ENCODE assay signal across 1 cellular context in genomic region chr6:63571883-63572732, GRCh38.
TF ChIP-seq lines count a peak whose summit lies in the region.

Gene LOC128125822 (plus strand): TSS chr6:63572480.
Gene PTP4A1 (plus strand): TSS chr6:63572480. CDS start chr6:63576881, 4,401 bp downstream.

TF ChIP-seq in K562, 482 proteins besides CTCF, POLR2A, EP300 and RAD21 (continued from another document and continues in another):
- TF ChIP-seq NONO (IDR thresholded peaks at IDR 0.05; ENCODE audit: low read depth in 2 of 2, low read length in 1 of 2) (peak; percentile 17 to 47; a peak in 2 of 4 replicates), TBP (optimal IDR thresholded peaks at IDR 0.05; ENCODE audit: low read depth, low read length) (peak; percentile 98), L3MBTL2 (IDR thresholded peaks at IDR 0.05) (peak; percentile 90), FOXA1 (IDR thresholded peaks at IDR 0.05; ENCODE audit: borderline replicate concordance) (no peak), ZNF77 (CRISPR knock-in tag; IDR thresholded peaks at IDR 0.05) (no peak), ZNF431 (CRISPR knock-in tag; IDR thresholded peaks at IDR 0.05) (peak; percentile 42; the same call in 1 of the 2 replicates), BRD4 (IDR thresholded peaks at IDR 0.05) (peak; percentile 18; the same call in 1 of the 2 replicates), POLR2H (tag; IDR thresholded peaks at IDR 0.05; ENCODE audit: low read depth) (peak; percentile 87), SP2 (IDR thresholded peaks at IDR 0.05; ENCODE audit: extremely low read depth, low read depth, low read length, poor library complexity, severe bottlenecking) (peak; percentile 37), E2F1 (CRISPR knock-in tag; IDR thresholded peaks at IDR 0.05) (0 out of 2 replicates have a peak, but pooled peaks have one; percentile 34), SRSF9 (IDR thresholded peaks at IDR 0.05; ENCODE audit: borderline replicate concordance, low read depth, low read length) (no peak), NRF1 (conservative IDR thresholded peaks at IDR 0.05 in 1 of 2, IDR thresholded peaks at IDR 0.05 in 1 of 2) (peak; percentile 69 to 75), TARDBP (IDR thresholded peaks at IDR 0.05) (no peak), KAT7 (CRISPR knock-in tag; IDR thresholded peaks at IDR 0.05; ENCODE audit: borderline replicate concordance) (no peak; the same call in 1 of the 2 replicates), HOXB6 (CRISPR knock-in tag; IDR thresholded peaks at IDR 0.05; ENCODE audit: borderline replicate concordance) (no peak), VEZF1 (CRISPR knock-in tag; IDR thresholded peaks at IDR 0.05) (peak; percentile 93), FOXK2 (conservative IDR thresholded peaks at IDR 0.05 in 1 of 2, IDR thresholded peaks at IDR 0.05 in 1 of 2; ENCODE audit: low read depth in 2 of 2) (no peak), TCFL5 (CRISPR knock-in tag; conservative IDR thresholded peaks at IDR 0.05) (no peak), ZNF174 (CRISPR knock-in tag; IDR thresholded peaks at IDR 0.05) (no peak), KDM1A (IDR thresholded peaks at IDR 0.05) (peak in 1 of 2 experiments; percentile 74; a peak in 2 of 4 replicates), MAZ (CRISPR knock-in tag; conservative IDR thresholded peaks at IDR 0.05 in 1 of 2, IDR thresholded peaks at IDR 0.05 in 1 of 2) (peak; percentile 68 to 72), JUND (IDR thresholded peaks at IDR 0.05; ENCODE audit: borderline replicate concordance, low read depth, low read length) (peak; percentile 42; the same call in 1 of the 2 replicates), JUND (tag; IDR thresholded peaks at IDR 0.05; ENCODE audit: borderline replicate concordance, low read depth, low read length) (no peak; the same call in 2 of the 3 replicates), ARID1B (IDR thresholded peaks at IDR 0.05) (peak; percentile 47; the same call in 1 of the 2 replicates), CEBPZ (IDR thresholded peaks at IDR 0.05; ENCODE audit: borderline replicate concordance, low read depth, low read length) (no peak), KDM4B (IDR thresholded peaks at IDR 0.05; ENCODE audit: borderline replicate concordance in 2 of 2, low read depth in 1 of 2) (0 out of 4 replicates have a peak, but pooled peaks of 1 of the 2 experiments have one; percentile 58), CREBBP (IDR thresholded peaks at IDR 0.05; ENCODE audit: low read depth, low read length) (no peak), PCBP1 (IDR thresholded peaks at IDR 0.05; ENCODE audit: low read depth, low read length, poor library complexity, severe bottlenecking) (peak; percentile 24), POLR3G (IDR thresholded peaks at IDR 0.05; ENCODE audit: extremely low read depth, insufficient read length, insufficient replicate concordance) (no peak), CTBP1 (IDR thresholded peaks at IDR 0.05; ENCODE audit: borderline replicate concordance) (peak; percentile 74), GATAD2B (IDR thresholded peaks at IDR 0.05; ENCODE audit: borderline replicate concordance) (no peak), MAFK (IDR thresholded peaks at IDR 0.05; ENCODE audit: low read length) (no peak), PHF8 (IDR thresholded peaks at IDR 0.05; ENCODE audit: borderline replicate concordance, low read length) (peak; percentile 77; the same call in 1 of the 2 replicates), MXI1 (IDR thresholded peaks at IDR 0.05; ENCODE audit: low read depth, low read length) (no peak), STAT5A (IDR thresholded peaks at IDR 0.05; ENCODE audit: borderline replicate concordance, low read length) (no peak), ZBTB7A (IDR thresholded peaks at IDR 0.05; ENCODE audit: borderline replicate concordance, control insufficient read depth, low read depth, low read length) (peak; percentile 58; the same call in 1 of the 2 replicates), PHF20 (IDR thresholded peaks at IDR 0.05; ENCODE audit: partially characterized antibody) (no peak), HMGN3 (IDR thresholded peaks at IDR 0.05; ENCODE audit: borderline replicate concordance, extremely low read depth, insufficient read length, low read depth, low read length) (peak; percentile 89), RNF219 (CRISPR knock-in tag; IDR thresholded peaks at IDR 0.05) (no peak), GABPB1 (CRISPR knock-in tag; IDR thresholded peaks at IDR 0.05) (peak; percentile 18; the same call in 1 of the 2 replicates), ZNF146 (CRISPR knock-in tag; IDR thresholded peaks at IDR 0.05; ENCODE audit: unreplicated experiment) (no peak), STAG1 (CRISPR knock-in tag; IDR thresholded peaks at IDR 0.05; ENCODE audit: borderline replicate concordance) (0 out of 2 replicates have a peak, but pooled peaks have one; percentile 20), RBM17 (IDR thresholded peaks at IDR 0.05; ENCODE audit: borderline replicate concordance, low read depth, low read length) (no peak)
- TF ChIP-seq, protein P1, sequence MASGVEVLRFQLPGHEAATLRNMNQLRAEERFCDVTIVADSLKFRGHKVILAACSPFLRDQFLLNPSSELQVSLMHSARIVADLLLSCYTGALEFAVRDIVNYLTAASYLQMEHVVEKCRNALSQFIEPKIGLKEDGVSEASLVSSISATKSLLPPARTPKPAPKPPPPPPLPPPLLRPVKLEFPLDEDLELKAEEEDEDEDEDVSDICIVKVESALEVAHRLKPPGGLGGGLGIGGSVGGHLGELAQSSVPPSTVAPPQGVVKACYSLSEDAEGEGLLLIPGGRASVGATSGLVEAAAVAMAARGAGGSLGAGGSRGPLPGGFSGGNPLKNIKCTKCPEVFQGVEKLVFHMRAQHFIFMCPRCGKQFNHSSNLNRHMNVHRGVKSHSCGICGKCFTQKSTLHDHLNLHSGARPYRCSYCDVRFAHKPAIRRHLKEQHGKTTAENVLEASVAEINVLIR (CRISPR knock-in tag; IDR thresholded peaks at IDR 0.05) = peak; percentile 85
- TF ChIP-seq, protein P2, sequence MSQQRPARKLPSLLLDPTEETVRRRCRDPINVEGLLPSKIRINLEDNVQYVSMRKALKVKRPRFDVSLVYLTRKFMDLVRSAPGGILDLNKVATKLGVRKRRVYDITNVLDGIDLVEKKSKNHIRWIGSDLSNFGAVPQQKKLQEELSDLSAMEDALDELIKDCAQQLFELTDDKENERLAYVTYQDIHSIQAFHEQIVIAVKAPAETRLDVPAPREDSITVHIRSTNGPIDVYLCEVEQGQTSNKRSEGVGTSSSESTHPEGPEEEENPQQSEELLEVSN (IDR thresholded peaks at IDR 0.05; ENCODE audit: borderline replicate concordance in 1 of 2, extremely low read depth in 1 of 2, insufficient read depth in 1 of 2, insufficient read length in 1 of 2, low read depth in 1 of 2, low read length in 1 of 2, poor library complexity in 1 of 2, severe bottlenecking in 1 of 2) = peak; percentile 67 to 70
- TF ChIP-seq, protein P3, sequence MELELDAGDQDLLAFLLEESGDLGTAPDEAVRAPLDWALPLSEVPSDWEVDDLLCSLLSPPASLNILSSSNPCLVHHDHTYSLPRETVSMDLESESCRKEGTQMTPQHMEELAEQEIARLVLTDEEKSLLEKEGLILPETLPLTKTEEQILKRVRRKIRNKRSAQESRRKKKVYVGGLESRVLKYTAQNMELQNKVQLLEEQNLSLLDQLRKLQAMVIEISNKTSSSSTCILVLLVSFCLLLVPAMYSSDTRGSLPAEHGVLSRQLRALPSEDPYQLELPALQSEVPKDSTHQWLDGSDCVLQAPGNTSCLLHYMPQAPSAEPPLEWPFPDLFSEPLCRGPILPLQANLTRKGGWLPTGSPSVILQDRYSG (tag; conservative IDR thresholded peaks at IDR 0.05; ENCODE audit: low read depth) = peak; percentile 65; the same call in 1 of the 2 replicates
- TF ChIP-seq, protein P4, sequence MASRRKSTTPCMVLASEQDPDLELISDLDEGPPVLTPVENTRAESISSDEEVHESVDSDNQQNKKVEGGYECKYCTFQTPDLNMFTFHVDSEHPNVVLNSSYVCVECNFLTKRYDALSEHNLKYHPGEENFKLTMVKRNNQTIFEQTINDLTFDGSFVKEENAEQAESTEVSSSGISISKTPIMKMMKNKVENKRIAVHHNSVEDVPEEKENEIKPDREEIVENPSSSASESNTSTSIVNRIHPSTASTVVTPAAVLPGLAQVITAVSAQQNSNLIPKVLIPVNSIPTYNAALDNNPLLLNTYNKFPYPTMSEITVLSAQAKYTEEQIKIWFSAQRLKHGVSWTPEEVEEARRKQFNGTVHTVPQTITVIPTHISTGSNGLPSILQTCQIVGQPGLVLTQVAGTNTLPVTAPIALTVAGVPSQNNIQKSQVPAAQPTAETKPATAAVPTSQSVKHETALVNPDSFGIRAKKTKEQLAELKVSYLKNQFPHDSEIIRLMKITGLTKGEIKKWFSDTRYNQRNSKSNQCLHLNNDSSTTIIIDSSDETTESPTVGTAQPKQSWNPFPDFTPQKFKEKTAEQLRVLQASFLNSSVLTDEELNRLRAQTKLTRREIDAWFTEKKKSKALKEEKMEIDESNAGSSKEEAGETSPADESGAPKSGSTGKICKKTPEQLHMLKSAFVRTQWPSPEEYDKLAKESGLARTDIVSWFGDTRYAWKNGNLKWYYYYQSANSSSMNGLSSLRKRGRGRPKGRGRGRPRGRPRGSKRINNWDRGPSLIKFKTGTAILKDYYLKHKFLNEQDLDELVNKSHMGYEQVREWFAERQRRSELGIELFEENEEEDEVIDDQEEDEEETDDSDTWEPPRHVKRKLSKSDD (conservative IDR thresholded peaks at IDR 0.05; ENCODE audit: low read length) = no peak
- TF ChIP-seq, protein P5, sequence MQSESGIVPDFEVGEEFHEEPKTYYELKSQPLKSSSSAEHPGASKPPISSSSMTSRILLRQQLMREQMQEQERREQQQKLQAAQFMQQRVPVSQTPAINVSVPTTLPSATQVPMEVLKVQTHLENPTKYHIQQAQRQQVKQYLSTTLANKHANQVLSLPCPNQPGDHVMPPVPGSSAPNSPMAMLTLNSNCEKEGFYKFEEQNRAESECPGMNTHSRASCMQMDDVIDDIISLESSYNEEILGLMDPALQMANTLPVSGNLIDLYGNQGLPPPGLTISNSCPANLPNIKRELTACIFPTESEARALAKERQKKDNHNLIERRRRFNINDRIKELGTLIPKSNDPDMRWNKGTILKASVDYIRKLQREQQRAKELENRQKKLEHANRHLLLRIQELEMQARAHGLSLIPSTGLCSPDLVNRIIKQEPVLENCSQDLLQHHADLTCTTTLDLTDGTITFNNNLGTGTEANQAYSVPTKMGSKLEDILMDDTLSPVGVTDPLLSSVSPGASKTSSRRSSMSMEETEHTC (IDR thresholded peaks at IDR 0.05) = no peak
